ENCODE assay signal across 13 cellular contexts in genomic region chr7:144063710-144064109, GRCh38. TPM values are rescaled to one million over a fixed set of nuclear protein-coding genes. Genes with fewer than 3 reads are reported as not detected.
DNase-seq lines count a peak whose midpoint lies in the region; ATAC-seq and TF ChIP-seq lines count a peak whose summit lies in the region.
"Had no signal": no experiment of that assay in that cellular context is flagged by ENCODE, and none has a peak within 500 bp of the region (broad histone marks: within the 10 kb centered on the region; RNA-seq: fewer than 3 reads in every experiment).

No MANE protein-coding gene starts in this region.

- no peaks in the 10 kb centered on the region for H3K9me2 ChIP-seq in Loucy (replicated peaks; ENCODE audit: low read depth, low read length)

- H3K27me3 Mint-ChIP-seq in chondrocyte (ENCODE audit: low read depth) = peaks cover 41% of the 10 kb centered on the region
- H3K27me3 Mint-ChIP-seq in neural crest cell (ENCODE audit: low read depth) = peaks cover 7% of the 10 kb centered on the region
- peaks cover 26% of the 10 kb centered on the region for H3K27me3 Mint-ChIP-seq in activated T-cell treated with anti-CD3 and anti-CD28 coated beads, Interleukin-2, amount 50 U/mL, for 4 hours (ENCODE audit: low read depth)

- no peaks in the 10 kb centered on the region for H3K27me3 ChIP-seq in Loucy (ENCODE audit: insufficient read depth, low read length, poor library complexity, severe bottlenecking)
- H3K27me3 ChIP-seq: stomach had no signal

- H3K4me1 Mint-ChIP-seq in chondrocyte (ENCODE audit: low read depth) = no peaks in the 10 kb centered on the region
- H3K4me1 Mint-ChIP-seq in neural crest cell = no peaks in the 10 kb centered on the region
- H3K4me1 Mint-ChIP-seq in activated T-cell treated with anti-CD3 and anti-CD28 coated beads, Interleukin-2, amount 50 U/mL, for 4 hours (ENCODE audit: low read depth) = no peaks in the 10 kb centered on the region
- H3K4me1 Mint-ChIP-seq: activated CD8-positive, alpha-beta memory T cell treated with anti-CD3 and anti-CD28 coated beads, Interleukin-2, amount 10 ng/mL, durations not matched to agents 7 days and 5 days had no signal

- H3F3A ChIP-seq in Loucy (ENCODE audit: low read depth) = no peaks in the 10 kb centered on the region

- TF ChIP-seq CTCF in GM12865 (IDR thresholded peaks at IDR 0.05; ENCODE audit: insufficient read depth, low read depth, low read length, missing control alignments) (peak; percentile 38), Loucy (conservative IDR thresholded peaks at IDR 0.05; ENCODE audit: low read length) (peak; percentile 69), chondrocyte (IDR thresholded peaks at IDR 0.05) (peak; percentile 45), neural crest cell (conservative IDR thresholded peaks at IDR 0.05) (peak; percentile 44)

- H3K4me3 ChIP-seq in GM12865 (ENCODE audit: low read depth, low read length) (no peak overlapping the region), Loucy (ENCODE audit: low read length, poor library complexity, severe bottlenecking) (no peak overlapping the region)
- H3K4me3 ChIP-seq: psoas muscle, stomach had no signal

- no peak overlapping the region for H2AFZ ChIP-seq in Loucy (ENCODE audit: low read length)

- H3K9me3 Mint-ChIP-seq in chondrocyte (ENCODE audit: low read depth) (peaks cover 9% of the 10 kb centered on the region), neural crest cell (peaks cover 2% of the 10 kb centered on the region)
- no peaks in the 10 kb centered on the region for H3K9me3 Mint-ChIP-seq in activated T-cell treated with anti-CD3 and anti-CD28 coated beads, Interleukin-2, amount 50 U/mL, for 4 hours

- no peaks in the 10 kb centered on the region for H3K4me1 ChIP-seq in Loucy (ENCODE audit: insufficient read depth, low read length, poor library complexity, severe bottlenecking)
- H3K4me1 ChIP-seq: psoas muscle, stomach had no signal

- H4K20me1 ChIP-seq in Loucy (ENCODE audit: insufficient read depth, low read length, poor library complexity, severe bottlenecking) = no peaks in the 10 kb centered on the region

- H3K36me3 ChIP-seq in Loucy (ENCODE audit: insufficient read depth, low read length) = no peaks in the 10 kb centered on the region
- H3K36me3 ChIP-seq: stomach had no signal

- H3K79me2 ChIP-seq in Loucy (ENCODE audit: insufficient read depth, low read length) = no peaks in the 10 kb centered on the region

- H3K9me3 ChIP-seq in Loucy (ENCODE audit: insufficient read depth, low read depth, low read length) = no peaks in the 10 kb centered on the region
- H3K9me3 ChIP-seq: psoas muscle had no signal

- DNase-seq in GM12865 (ENCODE audit: low read depth) (peak; percentile 13), chondrocyte (ENCODE audit: low spot score) (no peak), neural crest cell (ENCODE audit: low read depth, low spot score) (no peak), foreskin melanocyte (no peak), NCI-H748 (lab: John Stamatoyannopoulos, UW; ENCODE audit: unreplicated experiment) (no peak)
- no peak for DNase-seq in activated T-cell treated with anti-CD3 and anti-CD28 coated beads, Interleukin-2, amount 50 U/mL, for 4 hours
- DNase-seq: activated CD8-positive, alpha-beta memory T cell treated with anti-CD3 and anti-CD28 coated beads, Interleukin-2, amount 10 ng/mL, durations not matched to agents 7 days and 5 days; DMS79; hypothalamus; NCI-H1436; psoas muscle; stomach had no signal

- no peak overlapping the region for H3K9ac ChIP-seq in Loucy (ENCODE audit: low read depth, low read length, poor library complexity, severe bottlenecking)

- no peak for ATAC-seq in activated T-cell treated with anti-CD3 and anti-CD28 coated beads, Interleukin-2, amount 50 U/mL, for 4 hours
- ATAC-seq: activated CD8-positive, alpha-beta memory T cell treated with anti-CD3 and anti-CD28 coated beads, Interleukin-2, amount 10 ng/mL, durations not matched to agents 7 days and 5 days; psoas muscle had no signal

- H3K27ac Mint-ChIP-seq in chondrocyte (ENCODE audit: unreplicated experiment) = no peak overlapping the region
- H3K27ac Mint-ChIP-seq in neural crest cell (ENCODE audit: unreplicated experiment) = no peak overlapping the region
- H3K27ac Mint-ChIP-seq: activated CD8-positive, alpha-beta memory T cell treated with anti-CD3 and anti-CD28 coated beads, Interleukin-2, amount 10 ng/mL, durations not matched to agents 7 days and 5 days had no signal

- H3K36me3 Mint-ChIP-seq in chondrocyte (ENCODE audit: low read depth) (no peaks in the 10 kb centered on the region), neural crest cell (ENCODE audit: low read depth) (no peaks in the 10 kb centered on the region)
- no peaks in the 10 kb centered on the region for H3K36me3 Mint-ChIP-seq in activated T-cell treated with anti-CD3 and anti-CD28 coated beads, Interleukin-2, amount 50 U/mL, for 4 hours (ENCODE audit: insufficient read depth)
- H3K36me3 Mint-ChIP-seq: activated CD8-positive, alpha-beta memory T cell treated with anti-CD3 and anti-CD28 coated beads, Interleukin-2, amount 10 ng/mL, durations not matched to agents 7 days and 5 days had no signal

- no peak overlapping the region for H3K4me3 Mint-ChIP-seq in chondrocyte (ENCODE audit: unreplicated experiment)
- no peak overlapping the region for H3K4me3 Mint-ChIP-seq in neural crest cell
- H3K4me3 Mint-ChIP-seq in activated T-cell treated with anti-CD3 and anti-CD28 coated beads, Interleukin-2, amount 50 U/mL, for 4 hours = no peak overlapping the region
- H3K4me3 Mint-ChIP-seq: activated CD8-positive, alpha-beta memory T cell treated with anti-CD3 and anti-CD28 coated beads, Interleukin-2, amount 10 ng/mL, durations not matched to agents 7 days and 5 days had no signal

- no peak overlapping the region for H3K4me2 ChIP-seq in Loucy (ENCODE audit: low read depth, low read length, poor library complexity, severe bottlenecking)

RNA-seq across cellular contexts. Expression of gene OR2A25, which starts 5.9 kb away (rescaled TPM):
- total RNA-seq in chondrocyte (not detected in 3 replicates), neural crest cell (not detected in 2 replicates)
- total RNA-seq in activated T-cell treated with anti-CD3 and anti-CD28 coated beads, Interleukin-2, amount 50 U/mL, for 4 hours = not detected
- total RNA-seq: activated CD8-positive, alpha-beta memory T cell treated with anti-CD3 and anti-CD28 coated beads, Interleukin-2, amount 10 ng/mL, durations not matched to agents 7 days and 5 days; psoas muscle; stomach had no signal

RNA-seq across cellular contexts. Expression of gene OR2A5, which starts 15.0 kb away (rescaled TPM):
- total RNA-seq in chondrocyte (not detected in 3 replicates), neural crest cell (not detected in 2 replicates)
- not detected for total RNA-seq in activated T-cell treated with anti-CD3 and anti-CD28 coated beads, Interleukin-2, amount 50 U/mL, for 4 hours
- total RNA-seq: activated CD8-positive, alpha-beta memory T cell treated with anti-CD3 and anti-CD28 coated beads, Interleukin-2, amount 10 ng/mL, durations not matched to agents 7 days and 5 days; psoas muscle; stomach had no signal

RNA-seq across cellular contexts. Expression of gene OR2A12, which starts 22.4 kb away (rescaled TPM):
- total RNA-seq in chondrocyte (not detected in 3 replicates), neural crest cell (not detected in 2 replicates)
- total RNA-seq in activated T-cell treated with anti-CD3 and anti-CD28 coated beads, Interleukin-2, amount 50 U/mL, for 4 hours = not detected
- total RNA-seq: activated CD8-positive, alpha-beta memory T cell treated with anti-CD3 and anti-CD28 coated beads, Interleukin-2, amount 10 ng/mL, durations not matched to agents 7 days and 5 days; psoas muscle; stomach had no signal

RNA-seq across cellular contexts. Expression of gene OR2A2, which starts 45.7 kb away (rescaled TPM):
- total RNA-seq in chondrocyte = not detected in 3 replicates
- total RNA-seq in neural crest cell = not detected in 2 replicates
- total RNA-seq in activated T-cell treated with anti-CD3 and anti-CD28 coated beads, Interleukin-2, amount 50 U/mL, for 4 hours = not detected
- total RNA-seq: activated CD8-positive, alpha-beta memory T cell treated with anti-CD3 and anti-CD28 coated beads, Interleukin-2, amount 10 ng/mL, durations not matched to agents 7 days and 5 days; psoas muscle; stomach had no signal

RNA-seq across cellular contexts. Expression of gene OR2A14, which starts 59.3 kb away (rescaled TPM):
- total RNA-seq in chondrocyte (not detected in 3 replicates), neural crest cell (not detected in 2 replicates)
- total RNA-seq in activated T-cell treated with anti-CD3 and anti-CD28 coated beads, Interleukin-2, amount 50 U/mL, for 4 hours = not detected
- total RNA-seq: activated CD8-positive, alpha-beta memory T cell treated with anti-CD3 and anti-CD28 coated beads, Interleukin-2, amount 10 ng/mL, durations not matched to agents 7 days and 5 days; psoas muscle; stomach had no signal
